ENCODE assay signal across 14 cellular contexts in the genomic region with DNA sequence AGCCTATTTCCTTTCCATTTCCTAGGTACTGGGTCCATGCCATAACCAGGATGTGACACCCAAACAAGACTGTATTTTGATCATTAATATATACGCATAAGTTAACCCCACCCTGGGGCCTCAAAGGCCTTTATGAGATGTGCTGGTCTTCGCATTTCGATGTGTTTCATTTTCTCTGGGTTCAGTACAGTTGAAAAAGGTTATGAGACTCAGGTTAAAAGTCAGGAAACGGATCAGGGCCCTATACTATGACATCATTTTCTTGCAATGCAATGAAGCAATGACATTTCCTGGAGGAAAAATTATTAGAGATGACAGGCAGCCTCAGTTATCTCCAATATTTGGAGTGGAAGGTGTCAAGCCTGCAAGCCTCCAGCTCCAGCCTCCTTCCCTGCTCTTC. TPM values are rescaled to one million over a fixed set of nuclear protein-coding genes. Genes with fewer than 3 reads are reported as not detected.
DNase-seq lines count a peak whose midpoint lies in the region; ATAC-seq and TF ChIP-seq lines count a peak whose summit lies in the region.
"Had no signal": no experiment of that assay in that cellular context is flagged by ENCODE, and none has a peak within 500 bp of the region (broad histone marks: within the 10 kb centered on the region; RNA-seq: fewer than 3 reads in every experiment).

No MANE protein-coding gene starts in this region.

- no peaks in the 10 kb centered on the region for H3K9me3 ChIP-seq in SK-N-SH

- H3K36me3 ChIP-seq in SK-N-SH (replicated peaks in 1 of 2; ENCODE audit: control insufficient read depth in 1 of 2, insufficient read depth in 2 of 2, low read length in 1 of 2) (no peaks in the 10 kb centered on the region), H7 (replicated peaks; ENCODE audit: control insufficient read depth, insufficient read depth, low read length) (no peaks in the 10 kb centered on the region)

- peak overlapping the region; percentile 42 for H3K4me2 ChIP-seq in SK-N-SH

- DNase-seq in EL (peak; percentile 68), SK-N-SH (no peak), fibroblast of pulmonary artery (ENCODE audit: low read depth) (peak; percentile 56), renal cortical epithelial cell (ENCODE audit: low read depth) (peak; percentile 35), NCI-H345 treated with DMSO at 0.1 percent for 48 hours (lab: John Stamatoyannopoulos, UW; ENCODE audit: unreplicated experiment) (no peak), H7 (no peak)
- no peak for DNase-seq in activated naive CD4-positive, alpha-beta T cell treated with anti-CD3 and anti-CD28 coated beads, Interleukin-2, amount 50 U/mL, for 72 hours (ENCODE audit: low spot score in 2 of 2)
- DNase-seq: CD4-positive, alpha-beta T cell; cerebellar nuclear complex; Kasumi-1; NCI-H510A; T-helper 2 cell had no signal

- peaks cover 5 to 37% of the 10 kb centered on the region in 2 experiments for H3K4me1 ChIP-seq in SK-N-SH (ENCODE audit: control insufficient read depth in 1 of 2, insufficient read depth in 2 of 2, low read depth in 1 of 2, low read length in 1 of 2)

- TF ChIP-seq EP300 in SK-N-SH (IDR thresholded peaks at IDR 0.05; ENCODE audit: borderline replicate concordance in 1 of 2, low read depth in 1 of 2, low read length in 1 of 2), result peak in 1 of 2 experiments; percentile 56; a peak in 1 of 4 replicates

- H3K9ac ChIP-seq in SK-N-SH, result peak overlapping the region; percentile 40; the same call in 1 of the 2 replicates

- H3K4me3 ChIP-seq in SK-N-SH (ENCODE audit: low read depth in 2 of 2, low read length in 1 of 2) (no peak overlapping the region), fibroblast of pulmonary artery (replicated peaks; ENCODE audit: low read depth, low read length) (no peak overlapping the region), H7 (ENCODE audit: insufficient read depth, low read depth, low read length) (no peak overlapping the region)

- POLR2A ChIA-PET in SK-N-SH (lab: Yijun Ruan, JAX), result no interaction called here

- no peak overlapping the region for H3K27ac Mint-ChIP-seq in activated naive CD4-positive, alpha-beta T cell treated with anti-CD3 and anti-CD28 coated beads, Interleukin-2, amount 50 U/mL, for 72 hours
- H3K27ac Mint-ChIP-seq: CD4-positive, alpha-beta T cell had no signal

- 68% methylated on average over 4 of the region's 4 CpGs for WGBS in SK-N-SH (ENCODE audit: low lambda C conversion rate)

- H3K9me3 Mint-ChIP-seq in activated naive CD4-positive, alpha-beta T cell treated with anti-CD3 and anti-CD28 coated beads, Interleukin-2, amount 50 U/mL, for 72 hours, result no peaks in the 10 kb centered on the region
- H3K9me3 Mint-ChIP-seq: CD4-positive, alpha-beta T cell; neural crest cell had no signal

- 0 out of 2 replicates have a peak overlapping the region, but pooled peaks have one; percentile 7 for H2AFZ ChIP-seq in SK-N-SH (ENCODE audit: low read depth)

- peak overlapping the region; percentile 86 to 94 for H3K27ac ChIP-seq in SK-N-SH (ENCODE audit: low read depth in 2 of 2, low read length in 1 of 2)

- peaks cover 33% of the 10 kb centered on the region for H3F3A ChIP-seq in SK-N-SH (replicated peaks; ENCODE audit: insufficient read depth)

- CTCF ChIA-PET in SK-N-SH (lab: Yijun Ruan, JAX), result no interaction called here

- TF ChIP-seq RAD21 in SK-N-SH (IDR thresholded peaks at IDR 0.05; ENCODE audit: low read length), result no peak

- no peaks in the 10 kb centered on the region for H3K36me3 Mint-ChIP-seq in activated naive CD4-positive, alpha-beta T cell treated with anti-CD3 and anti-CD28 coated beads, Interleukin-2, amount 50 U/mL, for 72 hours

- H3K79me2 ChIP-seq in SK-N-SH (ENCODE audit: insufficient read depth), result no peaks in the 10 kb centered on the region

- ATAC-seq in HG03469 (IDR thresholded peaks at IDR 0.05; ENCODE audit: unreplicated experiment), result no peak
- ATAC-seq in activated naive CD4-positive, alpha-beta T cell treated with anti-CD3 and anti-CD28 coated beads, Interleukin-2, amount 50 U/mL, for 72 hours, result no peak

- no peaks in the 10 kb centered on the region for H3K9me2 ChIP-seq in SK-N-SH

- H3K27me3 ChIP-seq in SK-N-SH (ENCODE audit: insufficient read depth) (no peaks in the 10 kb centered on the region), H7 (ENCODE audit: control insufficient read depth, insufficient read depth, low read length) (no peaks in the 10 kb centered on the region)

- H4K20me1 ChIP-seq in SK-N-SH (ENCODE audit: insufficient read depth), result no peaks in the 10 kb centered on the region

- TF ChIP-seq CTCF in SK-N-SH (IDR thresholded peaks at IDR 0.05) (no peak), fibroblast of pulmonary artery (IDR thresholded peaks at IDR 0.05; ENCODE audit: low read length, missing control alignments) (no peak)

TF ChIP-seq in SK-N-SH, 30 proteins besides CTCF, POLR2A, EP300 and RAD21:
- TF ChIP-seq SMC3 (IDR thresholded peaks at IDR 0.05; ENCODE audit: low read depth, low read length) (no peak), POLR2AphosphoS5 (IDR thresholded peaks at IDR 0.05; ENCODE audit: low read depth, low read length) (no peak), GATA2 (CRISPR knock-in tag; IDR thresholded peaks at IDR 0.05) (no peak), FOSL2 (IDR thresholded peaks at IDR 0.05; ENCODE audit: borderline replicate concordance, low read depth) (0 out of 2 replicates have a peak, but pooled peaks have one; percentile 10), JUND (IDR thresholded peaks at IDR 0.05) (peak; percentile 53), RCOR1 (IDR thresholded peaks at IDR 0.05; ENCODE audit: low read length) (no peak), FOXM1 (IDR thresholded peaks at IDR 0.05; ENCODE audit: low read depth) (no peak), ELF1 (IDR thresholded peaks at IDR 0.05) (no peak)
- TF ChIP-seq, protein P1, sequence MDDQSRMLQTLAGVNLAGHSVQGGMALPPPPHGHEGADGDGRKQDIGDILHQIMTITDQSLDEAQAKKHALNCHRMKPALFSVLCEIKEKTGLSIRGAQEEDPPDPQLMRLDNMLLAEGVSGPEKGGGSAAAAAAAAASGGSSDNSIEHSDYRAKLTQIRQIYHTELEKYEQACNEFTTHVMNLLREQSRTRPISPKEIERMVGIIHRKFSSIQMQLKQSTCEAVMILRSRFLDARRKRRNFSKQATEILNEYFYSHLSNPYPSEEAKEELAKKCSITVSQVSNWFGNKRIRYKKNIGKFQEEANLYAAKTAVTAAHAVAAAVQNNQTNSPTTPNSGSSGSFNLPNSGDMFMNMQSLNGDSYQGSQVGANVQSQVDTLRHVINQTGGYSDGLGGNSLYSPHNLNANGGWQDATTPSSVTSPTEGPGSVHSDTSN (IDR thresholded peaks at IDR 0.05), result peak; percentile 85

RNA-seq across cellular contexts. Expression of a gene that starts 31.7 kb away (rescaled TPM):
- polyA plus RNA-seq in SK-N-SH (2012; rRNA removed), result not detected in 2 replicates
- not detected in 2 replicates for polyA plus RNA-seq in SK-N-SH (2012; cell fraction: cytosol; rRNA removed)
- polyA plus RNA-seq in SK-N-SH (2012; cell fraction: nucleus; rRNA removed), result not detected in 2 replicates
- not detected in 2 replicates for total RNA-seq in renal cortical epithelial cell
- total RNA-seq in H7 (2014; rRNA removed; shearing (Covaris generic)), result not detected in 2 replicates
- total RNA-seq in activated naive CD4-positive, alpha-beta T cell treated with anti-CD3 and anti-CD28 coated beads, Interleukin-2, amount 50 U/mL, for 72 hours, result not detected
- total RNA-seq: CD4-positive, alpha-beta T cell; neural crest cell had no signal

Comparison
In these comparisons a context has a peak if more than half of its experiments do, and no peak if none do; other contexts are left out.
1. DNase-seq: peak in EL (single experiment), fibroblast of pulmonary artery (single experiment) and renal cortical epithelial cell (single experiment); none in SK-N-SH (single experiment), NCI-H345 treated with DMSO at 0.1 percent for 48 hours (single experiment), H7 (single experiment) and activated naive CD4-positive, alpha-beta T cell treated with anti-CD3 and anti-CD28 coated beads, Interleukin-2, amount 50 U/mL, for 72 hours (0 of 2).